Comparison of ENCODE assay signal across 8 cellular contexts in the genomic region with DNA sequence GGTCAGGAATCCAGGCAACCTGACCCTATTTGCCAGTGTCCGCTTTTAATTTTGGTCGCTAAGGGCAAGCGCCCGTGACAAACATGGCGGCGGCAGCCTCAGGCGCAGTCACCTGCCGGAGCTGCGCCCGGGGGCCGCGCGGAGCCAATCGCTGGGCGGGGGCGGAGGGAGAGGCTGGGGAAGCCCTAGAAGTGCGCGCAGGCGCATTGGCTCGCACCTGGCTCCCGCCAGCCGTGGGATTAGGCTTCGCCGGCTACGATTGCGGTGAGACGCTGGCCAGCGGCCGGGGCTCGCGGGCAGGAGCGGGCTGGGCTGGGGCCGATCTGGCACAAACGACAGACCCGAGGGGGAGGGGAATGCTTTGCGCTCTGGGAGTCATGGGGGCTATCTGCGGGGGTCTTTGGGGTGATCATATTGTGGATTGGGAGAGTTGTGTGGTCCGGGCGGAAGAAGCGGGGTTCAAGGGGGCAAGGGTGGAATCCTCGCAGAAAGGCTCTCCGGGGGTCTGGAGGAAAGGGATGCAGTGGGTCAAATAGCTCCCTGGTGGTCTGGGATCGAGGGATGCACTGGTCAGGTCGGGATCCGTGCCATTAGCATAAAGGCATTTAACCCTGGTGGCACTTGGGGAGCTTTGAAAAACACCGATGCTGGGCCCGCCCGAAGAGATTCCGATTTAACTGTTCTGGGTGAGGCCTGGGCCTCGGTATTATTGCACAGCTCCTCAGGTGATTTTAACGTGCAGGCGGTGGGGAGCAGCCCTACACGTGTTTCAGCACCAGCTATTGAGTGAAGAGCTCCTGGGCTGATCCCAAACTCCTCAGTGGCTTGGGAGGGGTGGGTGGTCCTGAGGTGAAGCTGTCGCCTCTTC.
DNase-seq lines count a peak whose midpoint lies in the region; ATAC-seq and TF ChIP-seq lines count a peak whose summit lies in the region.

No MANE protein-coding gene starts in this region.

- ATAC-seq in GM18909 (IDR thresholded peaks at IDR 0.05; ENCODE audit: poor library complexity, unreplicated experiment) (peak; percentile 88), HG03175 (IDR thresholded peaks at IDR 0.05; ENCODE audit: unreplicated experiment) (peak; percentile 86)

- POLR2A ChIA-PET in AG04449 (lab: Yijun Ruan, JAX): no interaction called here

- TF ChIP-seq CTCF in AG04449 (IDR thresholded peaks at IDR 0.05; ENCODE audit: insufficient read depth, low read length, missing control alignments): no peak

- peak overlapping the region; percentile 62 for H3K4me3 ChIP-seq in AG04449 (ENCODE audit: low read depth, low read length)

- CTCF ChIA-PET in AG04449 (lab: Yijun Ruan, JAX): interaction anchor here (1.0 to 15.5 kb wide), 9 partner anchors 9 to 234 kb away, joined by 3 to 101 read pairs (median 4); a partner anchor contains a TSS

- DNase-seq in AG04449 (ENCODE audit: low read depth, low spot score): peak; percentile 4
- DNase-seq in NCI-H345 (lab: John Stamatoyannopoulos, UW): peak; percentile 91
- peak; percentile 89 for DNase-seq in activated CD4-positive, alpha-beta T cell treated with anti-CD3 and anti-CD28 coated beads for 1 hour
- peak; percentile 43 to 85 for DNase-seq in cerebellar nuclear complex (lab: John Stamatoyannopoulos, UW)
- DNase-seq in kidney glomerular epithelial cell (lab: John Stamatoyannopoulos, UW): peak; percentile 85
- DNase-seq in stimulated activated CD4-positive, alpha-beta T cell treated with anti-CD3 and anti-CD28 coated beads, Interleukin-1b, Interleukin-23, amount 100 ng/mL, for 24 hours (ENCODE audit: low read depth in 4 of 4, low spot score in 1 of 4): peak; percentile 85 to 92 (median 88)

Comparison
In these comparisons a context has a peak if more than half of its experiments do, and no peak if none do; other contexts are left out.
1. Peak in every context shown above with its lines: DNase-seq, ATAC-seq and H3K4me3 ChIP-seq.
2. DNase-seq: peak in every context shown above with its lines; median percentile 91 in NCI-H345; 89 in activated CD4-positive, alpha-beta T cell treated with anti-CD3 and anti-CD28 coated beads for 1 hour; 88 in stimulated activated CD4-positive, alpha-beta T cell treated with anti-CD3 and anti-CD28 coated beads, Interleukin-1b, Interleukin-23, amount 100 ng/mL, for 24 hours; 85 in kidney glomerular epithelial cell; 64 in cerebellar nuclear complex; 4 in AG04449.